8 cellular contexts compared by ENCODE assay signal in genomic region chr3:32502944-32503286, GRCh38. TPM values are rescaled to one million over a fixed set of nuclear protein-coding genes. Genes with fewer than 3 reads are reported as not detected.
A peak's percentile ranks its signal among the peaks of the same experiment; 100 is the strongest.
DNase-seq lines count a peak whose midpoint lies in the region; ATAC-seq lines count a peak whose summit lies in the region.

No MANE protein-coding gene starts in this region.

- H3K4me1 ChIP-seq in HUES48 (ENCODE audit: control insufficient read depth, insufficient read depth, low read length) (peaks cover 14% of the 10 kb centered on the region), neuronal stem cell (ENCODE audit: control insufficient read depth in 2 of 2, insufficient read depth in 1 of 2, low read depth in 1 of 2, low read length in 2 of 2) (peaks cover 0 to 5% of the 10 kb centered on the region in 2 donors)

- H3K9me3 ChIP-seq in HUES48 (ENCODE audit: control insufficient read depth, insufficient read depth, low read length) (no peaks in the 10 kb centered on the region), neuronal stem cell (replicated peaks in 1 of 2; ENCODE audit: control insufficient read depth in 2 of 2, insufficient read depth in 1 of 2, low read depth in 1 of 2, low read length in 2 of 2) (no peaks in the 10 kb centered on the region)

- peak overlapping the region; percentile 37 for H3K4me2 ChIP-seq in neuronal stem cell (ENCODE audit: insufficient read depth, low read length, poor library complexity, severe bottlenecking)

- no peak overlapping the region for H2AK5ac ChIP-seq in neuronal stem cell (ENCODE audit: low read depth, low read length)

- peak overlapping the region; percentile 87 for H3K4me3 ChIP-seq in HUES48 (ENCODE audit: low read depth, low read length)
- H3K4me3 ChIP-seq in neuronal stem cell (ENCODE audit: low read length in 2 of 2) = peak overlapping the region; percentile 27 to 72

- no peak overlapping the region for H3K4ac ChIP-seq in neuronal stem cell (ENCODE audit: low read length)

- no peak overlapping the region for H2BK12ac ChIP-seq in neuronal stem cell (ENCODE audit: low read length)

- no peak overlapping the region for H2BK120ac ChIP-seq in neuronal stem cell (ENCODE audit: low read depth, low read length)

- H3K14ac ChIP-seq in neuronal stem cell (ENCODE audit: low read length) = no peak overlapping the region

- H3K18ac ChIP-seq in neuronal stem cell (ENCODE audit: low read length) = no peak overlapping the region

- DNase-seq in neuronal stem cell (ENCODE audit: low spot score) (no peak), C1 segment of cervical spinal cord (lab: John Stamatoyannopoulos, UW) (no peak)
- DNase-seq in stimulated activated CD4-positive, alpha-beta T cell treated with anti-CD3 and anti-CD28 coated beads, Interleukin-2, amount 100 ng/mL, for 24 hours = no peak

- peak overlapping the region; percentile 98 for H2AFZ ChIP-seq in neuronal stem cell (ENCODE audit: low read length)

- no peak overlapping the region for H4K8ac ChIP-seq in neuronal stem cell (ENCODE audit: low read depth, low read length)

- H3K9ac ChIP-seq in HUES48 (ENCODE audit: low read depth, low read length) (no peak overlapping the region; the same call in 1 of the 2 replicates), neuronal stem cell (ENCODE audit: low read depth, low read length, poor library complexity) (no peak overlapping the region)

- no peak overlapping the region for H4K91ac ChIP-seq in neuronal stem cell (ENCODE audit: low read depth, low read length, poor library complexity)

- H3K27me3 ChIP-seq in HUES48 (ENCODE audit: control insufficient read depth, insufficient read depth, low read length) (no peaks in the 10 kb centered on the region), neuronal stem cell (ENCODE audit: control insufficient read depth in 3 of 3, insufficient read depth in 3 of 3, low read depth in 1 of 3, low read length in 3 of 3) (no peaks in the 10 kb centered on the region)

- H2BK5ac ChIP-seq in neuronal stem cell (ENCODE audit: low read length) = no peak overlapping the region

- no peak overlapping the region for H3K23ac ChIP-seq in neuronal stem cell (ENCODE audit: low read depth, low read length, poor library complexity)

- H2BK15ac ChIP-seq in neuronal stem cell (ENCODE audit: low read length) = no peak overlapping the region

- ATAC-seq in GM18498 (IDR thresholded peaks at IDR 0.05; ENCODE audit: unreplicated experiment) = peak; percentile 1
- no peak for ATAC-seq in GM18858 (IDR thresholded peaks at IDR 0.05; ENCODE audit: unreplicated experiment)
- no peak for ATAC-seq in GM18861 (IDR thresholded peaks at IDR 0.05; ENCODE audit: unreplicated experiment)

- H3K27ac ChIP-seq in HUES48 (ENCODE audit: low read depth, low read length) (peak overlapping the region; percentile 93), cingulate gyrus (ENCODE audit: low read depth, low read length) (peak overlapping the region; percentile 92), neuronal stem cell (replicated peaks; ENCODE audit: low read length) (no peak overlapping the region)

- WGBS in neuronal stem cell (ENCODE audit: extremely low coverage in 2 of 2, insufficient read length in 2 of 2, insufficient replicate concordance in 1 of 2), 2 donors = no CpG with 5 or more reads among the region's 6 CpGs

- H3K36me3 ChIP-seq in HUES48 (ENCODE audit: control insufficient read depth, insufficient read depth, low read length) (no peaks in the 10 kb centered on the region), neuronal stem cell (replicated peaks in 1 of 2; ENCODE audit: control insufficient read depth in 2 of 2, insufficient read depth in 2 of 2, low read length in 2 of 2) (peaks cover 0 to 4% of the 10 kb centered on the region in 2 donors)

- H3K79me1 ChIP-seq in neuronal stem cell (ENCODE audit: low read depth, low read length) = no peaks in the 10 kb centered on the region

RNA-seq across cellular contexts. Expression of gene CMTM6, which starts 0.3 kb away (rescaled TPM):
- polyA plus RNA-seq in neuronal stem cell (2013, experiment 1 of 2) = 38.0 TPM
- polyA plus RNA-seq in neuronal stem cell (2013, experiment 2 of 2) = 39.3 TPM
